30 cellular contexts compared by ENCODE assay signal in genomic region chr10:48598936-48599829, GRCh38. TPM values are rescaled to one million over a fixed set of nuclear protein-coding genes. Genes with fewer than 3 reads are reported as not detected.
A peak's percentile ranks its signal among the peaks of the same experiment; 100 is the strongest.
DNase-seq lines count a peak whose midpoint lies in the region; ATAC-seq, FAIRE-seq and TF ChIP-seq lines count a peak whose summit lies in the region.
"Had no signal": no experiment of that assay in that cellular context is flagged by ENCODE, and none has a peak within 500 bp of the region (broad histone marks: within the 10 kb centered on the region; RNA-seq: fewer than 3 reads in every experiment).

No MANE protein-coding gene starts in this region.

- H2AFZ ChIP-seq in GM12878 (ENCODE audit: control insufficient read depth, low read depth, low read length): no peak overlapping the region

- no peak overlapping the region for H3K4me3 ChIP-seq in GM12878
- H3K4me3 ChIP-seq: cardiac muscle cell, esophagus squamous epithelium, prostate gland, sigmoid colon had no signal

- H3K4me1 ChIP-seq in GM12878 (ENCODE audit: control insufficient read depth, insufficient read depth, low read length): 0 out of 2 replicates have a peak, but pooled peaks cover 3% of the 10 kb centered on the region
- H3K4me1 ChIP-seq: prostate gland had no signal

- H3K27ac ChIP-seq in GM12878 (ENCODE audit: control insufficient read depth, insufficient read depth): no peak overlapping the region
- H3K27ac ChIP-seq: 22Rv1, cardiac muscle cell, esophagus squamous epithelium, prostate gland, sigmoid colon had no signal

- intact Hi-C loops in GM12878 (cut with micrococcal nuclease; ENCODE audit: unreplicated experiment): no loop called here

- SMC1A ChIA-PET in GM12878 (lab: Charles Lee; ENCODE audit: uncharacterized antibody, unreplicated experiment): interaction anchor here (1.0 to 1.9 kb wide), 5 partner anchors 16 to 57 kb away, joined by 3 to 7 read pairs (median 3); no protein-coding TSS in a partner anchor

- TF ChIP-seq RAD21 in GM12878 (IDR thresholded peaks at IDR 0.05; ENCODE audit: insufficient read depth, low read depth, low read length): no peak

- POLR2A ChIA-PET in GM12878 (lab: Charles Lee) (interaction anchor here (1.5 kb wide), 1 partner anchor 12 kb away, joined by 4 read pairs; no protein-coding TSS in a partner anchor), T-cell (lab: Charles Lee) (no interaction called here)

- no peaks in the 10 kb centered on the region for H3K9me3 ChIP-seq in GM12878 (replicated peaks; ENCODE audit: control insufficient read depth, insufficient read depth, low read length)
- H3K9me3 ChIP-seq: esophagus squamous epithelium, prostate gland, sigmoid colon had no signal

- H3K4me3 Mint-ChIP-seq in T-cell: no peak overlapping the region
- H3K4me3 Mint-ChIP-seq: activated CD4-positive, alpha-beta T cell treated with anti-CD3 and anti-CD28 coated beads, Interleukin-2, amount 10 ng/mL, durations not matched to agents 24 days and 14 days; activated naive CD8-positive, alpha-beta T cell treated with anti-CD3 and anti-CD28 coated beads, Interleukin-2, amount 10 ng/mL, durations not matched to agents 7 days and 5 days; neural crest cell; WTC11 had no signal

- no peak for TF ChIP-seq POLR2A in GM12878 (IDR thresholded peaks at IDR 0.05; ENCODE audit: low read depth, low read length)

- no peaks in the 10 kb centered on the region for H3K9me3 Mint-ChIP-seq in T-cell
- H3K9me3 Mint-ChIP-seq: activated CD4-positive, alpha-beta T cell treated with anti-CD3 and anti-CD28 coated beads, Interleukin-2, amount 10 ng/mL, durations not matched to agents 24 days and 14 days; activated naive CD8-positive, alpha-beta T cell treated with anti-CD3 and anti-CD28 coated beads, Interleukin-2, amount 10 ng/mL, durations not matched to agents 7 days and 5 days; neural crest cell; WTC11 had no signal

- CTCF ChIA-PET in GM12878 (lab: Yijun Ruan, JAX): interaction anchor here (1.1 to 4.3 kb wide), 2 partner anchors 9 to 57 kb away, joined by 4 to 25 read pairs; no protein-coding TSS in a partner anchor
- CTCF ChIA-PET in T-cell (lab: Charles Lee): no interaction called here

- no peak for TF ChIP-seq CTCF in GM12878 (IDR thresholded peaks at IDR 0.05 in 2 of 3, conservative IDR thresholded peaks at IDR 0.05 in 1 of 3; ENCODE audit: control insufficient read depth in 2 of 3, extremely low read depth in 1 of 3, insufficient read depth in 1 of 3, low read depth in 3 of 3, low read length in 3 of 3)

- H3K4me1 Mint-ChIP-seq in T-cell: no peaks in the 10 kb centered on the region
- H3K4me1 Mint-ChIP-seq: activated CD4-positive, alpha-beta T cell treated with anti-CD3 and anti-CD28 coated beads, Interleukin-2, amount 10 ng/mL, durations not matched to agents 24 days and 14 days; activated naive CD8-positive, alpha-beta T cell treated with anti-CD3 and anti-CD28 coated beads, Interleukin-2, amount 10 ng/mL, durations not matched to agents 7 days and 5 days had no signal

- no peaks in the 10 kb centered on the region for H3K27me3 ChIP-seq in GM12878 (replicated peaks in 1 of 2; ENCODE audit: control insufficient read depth in 2 of 2, insufficient read depth in 2 of 2, low read length in 1 of 2)
- H3K27me3 ChIP-seq: sigmoid colon had no signal

- peak; percentile 23; the same call in 1 of the 3 replicates for ATAC-seq in GM12878
- no peak for ATAC-seq in T-cell (replicated peaks in 1 of 4)
- no peak for ATAC-seq in HG02610 (IDR thresholded peaks at IDR 0.05; ENCODE audit: unreplicated experiment)
- ATAC-seq: left lobe of liver, WTC11 had no signal

- H3K27me3 Mint-ChIP-seq in T-cell: peaks cover 7 to 15% of the 10 kb centered on the region in 2 donors

- no peak overlapping the region for H3K27ac Mint-ChIP-seq in T-cell
- H3K27ac Mint-ChIP-seq: activated CD4-positive, alpha-beta T cell treated with anti-CD3 and anti-CD28 coated beads, Interleukin-2, amount 10 ng/mL, durations not matched to agents 24 days and 14 days; activated naive CD8-positive, alpha-beta T cell treated with anti-CD3 and anti-CD28 coated beads, Interleukin-2, amount 10 ng/mL, durations not matched to agents 7 days and 5 days; WTC11 had no signal

- no peaks in the 10 kb centered on the region for H3K36me3 Mint-ChIP-seq in T-cell
- H3K36me3 Mint-ChIP-seq: activated naive CD8-positive, alpha-beta T cell treated with anti-CD3 and anti-CD28 coated beads, Interleukin-2, amount 10 ng/mL, durations not matched to agents 7 days and 5 days; WTC11 had no signal

- no peaks in the 10 kb centered on the region for H4K20me1 ChIP-seq in GM12878 (ENCODE audit: control insufficient read depth, insufficient read depth)

- WGBS in GM12878 (ENCODE audit: insufficient coverage, insufficient replicate concordance, low lambda C conversion rate, missing lambda C conversion rate): 41% methylated on average over 6 of the region's 6 CpGs

- DNase-seq in DMS53 (lab: John Stamatoyannopoulos, UW) (peak; percentile 38), DMS53 treated with DMSO at 0.1 percent for 48 hours (lab: John Stamatoyannopoulos, UW; ENCODE audit: unreplicated experiment) (no peak), GM12878 (ENCODE audit: low read depth, low spot score) (no peak), globus pallidus (ENCODE audit: low spot score) (peak; percentile 51), retina (peak; percentile 22), T-cell (no peak)
- DNase-seq in stimulated activated CD4-positive, alpha-beta T cell treated with anti-CD3 and anti-CD28 coated beads, Interleukin-4, amount 100 ng/mL, for 24 hours: no peak
- DNase-seq: activated CD4-positive, alpha-beta T cell treated with anti-CD3 and anti-CD28 coated beads, Interleukin-2, amount 10 ng/mL, durations not matched to agents 24 days and 14 days; activated gamma-delta T cell treated with Interleukin-2 at 50 U/mL for 16 hours; activated naive CD8-positive, alpha-beta T cell treated with anti-CD3 and anti-CD28 coated beads, Interleukin-2, amount 10 ng/mL, durations not matched to agents 7 days and 5 days; activated T-cell treated with anti-CD3 and anti-CD28 coated beads, Interleukin-2, amount 50 U/mL, for 48 hours; dermis blood vessel endothelial cell; esophagus squamous epithelium; foreskin melanocyte; HCEC 1CT; mesendoderm; NCI-H1436 treated with DMSO at 0.1 percent for 48 hours; NCI-H446 treated with DMSO at 0.1 percent for 48 hours; sigmoid colon; stimulated activated CD4-positive, alpha-beta T cell treated with anti-CD3 and anti-CD28 coated beads, Interleukin-4, amount 100 ng/mL, for 1 hour had no signal

- H3K79me2 ChIP-seq in GM12878 (ENCODE audit: control insufficient read depth, insufficient read depth, low read length): no peaks in the 10 kb centered on the region

- TF ChIP-seq EP300 in GM12878 (IDR thresholded peaks at IDR 0.05; ENCODE audit: borderline replicate concordance in 1 of 2, control insufficient read depth in 1 of 2, low read depth in 2 of 2, low read length in 2 of 2): no peak

- H3K4me2 ChIP-seq in GM12878 (ENCODE audit: control insufficient read depth, insufficient read depth): no peak overlapping the region

- no TSS peak for BruUV-seq in GM12878 (replicated peaks; lab: Mats Ljungman, UMichigan)

- H3K9ac ChIP-seq in GM12878 (ENCODE audit: control insufficient read depth, insufficient read depth, low read length): no peak overlapping the region

- RAD21 ChIA-PET in GM12878 (lab: Charles Lee; ENCODE audit: unreplicated experiment): interaction anchor here (0.6 to 0.9 kb wide), 2 partner anchors 57 to 850 kb away, joined by 3 to 4 read pairs; no protein-coding TSS in a partner anchor

- in situ Hi-C loops in GM12878 (cut with MboI): no loop called here

- no peak for FAIRE-seq in GM12878 (lab: Jason Lieb, UNC)
- FAIRE-seq: astrocyte, endometrium, G401.6 had no signal

- H3K36me3 ChIP-seq in GM12878 (ENCODE audit: control insufficient read depth in 2 of 2, insufficient read depth in 2 of 2, low read length in 1 of 2): no peaks in the 10 kb centered on the region
- H3K36me3 ChIP-seq: cardiac muscle cell, esophagus squamous epithelium, prostate gland, sigmoid colon had no signal

TF ChIP-seq in GM12878, 131 proteins besides CTCF, POLR2A, EP300 and RAD21 (continues in another document):
- no peak for TF ChIP-seq CBFB (IDR thresholded peaks at IDR 0.05; ENCODE audit: low read depth)
- no peak for TF ChIP-seq ZNF207 (IDR thresholded peaks at IDR 0.05; ENCODE audit: borderline replicate concordance)
- TF ChIP-seq SPI1 (IDR thresholded peaks at IDR 0.05; ENCODE audit: borderline replicate concordance, insufficient read depth, low read depth, low read length): no peak
- TF ChIP-seq CBX5 (IDR thresholded peaks at IDR 0.05; ENCODE audit: low read depth): no peak
- TF ChIP-seq CREM (IDR thresholded peaks at IDR 0.05; ENCODE audit: low read depth): no peak
- no peak for TF ChIP-seq BCL3 (IDR thresholded peaks at IDR 0.05; ENCODE audit: borderline replicate concordance, insufficient read depth, low read depth, low read length, poor library complexity, severe bottlenecking)

RNA-seq across cellular contexts. Expression of gene ARHGAP22, which starts 5.7 kb away (rescaled TPM):
- 17.6 and 21.3 TPM in 2 replicates for total RNA-seq in GM12878 (2013; cell fraction: nucleolus; rRNA removed)
- total RNA-seq in GM12878 (2014; rRNA removed) (not detected in 2 replicates), GM12878 (2014; rRNA removed; fragmentation: Illumina TruSeq; extraction: Trizol) (not detected in 2 replicates), GM12878 (2021) (0.18 and 0.45 TPM in 2 replicates), T-cell (1 to 10 TPM in 1 of 5 donors, under 1 TPM in 4; 0.33 to 2.2 (median 0.60) TPM)
- not detected for polyA plus RNA-seq in GM12878 (2011; ENCODE audit: low read depth)
- polyA plus RNA-seq in GM12878 (2011; rRNA removed) (0.61 and 1.0 TPM in 2 replicates), GM12878 (2014; fragmentation: Illumina TruSeq; extraction: Trizol) (not detected in 2 replicates), GM12878 (2014; fragmentation: Nextera tagmentation; extraction: Ambion mirVana) (under 1 TPM in 1 of 2 experiments, not detected in 1; 0.07 TPM), GM12878 (2014; rRNA removed) (0.08 TPM in 1 of 2 replicates, not detected in the other), GM12878 (2016; fragmentation: Nextera tagmentation; extraction: Ambion mirVana) (under 1 TPM in 1 of 2 experiments, not detected in 1; 0.56 TPM)
- 0.36 and 0.82 TPM in 2 replicates for polyA plus RNA-seq in GM12878 (2011; cell fraction: cytosol; rRNA removed)
- polyA plus RNA-seq in GM12878 (2011; cell fraction: nucleus; rRNA removed): 2.2 and 2.9 TPM in 2 replicates
- 0.73 and 0.76 TPM in 2 replicates for polyA plus RNA-seq in GM12878 (2012)
- polyA minus RNA-seq in GM12878 (2011; rRNA and poly(A)+ RNA removed): 0.73 and 0.88 TPM in 2 replicates
- not detected in 2 replicates for polyA minus RNA-seq in GM12878 (2011; cell fraction: cytosol; rRNA and poly(A)+ RNA removed)
- polyA minus RNA-seq in GM12878 (2011; cell fraction: nucleus; rRNA and poly(A)+ RNA removed): 2.8 and 3.5 TPM in 2 replicates
- total RNA-seq: activated CD4-positive, alpha-beta T cell treated with anti-CD3 and anti-CD28 coated beads, Interleukin-2, amount 10 ng/mL, durations not matched to agents 24 days and 14 days had no signal

Comparison
In these comparisons a context has a peak if more than half of its experiments do, and no peak if none do; other contexts are left out.
1. DNase-seq: peak in DMS53 (single experiment), globus pallidus (single experiment) and retina (single experiment); none in DMS53 treated with DMSO at 0.1 percent for 48 hours (single experiment), GM12878 (single experiment), stimulated activated CD4-positive, alpha-beta T cell treated with anti-CD3 and anti-CD28 coated beads, Interleukin-4, amount 100 ng/mL, for 24 hours (single experiment) and T-cell (0 of 34).